ENCODE assay signal across 18 cellular contexts in genomic region chr2:216373896-216374295, GRCh38. TPM values are rescaled to one million over a fixed set of nuclear protein-coding genes. Genes with fewer than 3 reads are reported as not detected.
A peak's percentile ranks its signal among the peaks of the same experiment; 100 is the strongest.
DNase-seq lines count a peak whose midpoint lies in the region; ATAC-seq, FAIRE-seq and TF ChIP-seq lines count a peak whose summit lies in the region.
"Had no signal": no experiment of that assay in that cellular context is flagged by ENCODE, and none has a peak within 500 bp of the region (broad histone marks: within the 10 kb centered on the region; RNA-seq: fewer than 3 reads in every experiment).

No MANE protein-coding gene starts in this region.

- POLR2A ChIA-PET in A549 (lab: Yijun Ruan, JAX) (interaction anchor here (0.7 to 2.7 kb wide), 2 partner anchors 34 to 125 kb away, joined by 3 to 14 read pairs; partner anchors contain the start of gene RPL37A), PC-3 (lab: Charles Lee; ENCODE audit: unreplicated experiment) (interaction anchor here (0.7 kb wide), 1 partner anchor 320 kb away, joined by 3 read pairs; no protein-coding TSS in a partner anchor), endothelial cell of umbilical vein (lab: Charles Lee) (interaction anchor here (1.0 to 1.1 kb wide), 2 partner anchors 38 to 104 kb away, joined by 3 to 4 read pairs; partner anchors contain the start of gene SMARCAL1)

- DNase-seq in A549 (ENCODE audit: low read depth in 1 of 2, low spot score in 1 of 2) = no peak
- no peak for DNase-seq in PC-3
- no peak for DNase-seq in endothelial cell of umbilical vein (ENCODE audit: low read depth, low spot score)
- DNase-seq in mesenchymal stem cell = no peak
- DNase-seq in trophoblast cell = no peak
- DNase-seq in activated effector memory CD4-positive, alpha-beta T cell treated with anti-CD3 and anti-CD28 coated beads, Interleukin-2, amount 50 U/mL, for 16 hours = no peak
- DNase-seq in HCEC 1CT = no peak
- DNase-seq in NAMALWA (ENCODE audit: low spot score) = no peak
- DNase-seq: CD4-positive, alpha-beta memory T cell; DMS153; GF-D8; NCI-H1105; NCI-H2081; NCI-H510A; NCI-H748 treated with DMSO at 0.1 percent for 48 hours; OCI-M1 had no signal

- no TSS peak for BruUV-seq in PC-3 (replicated peaks; lab: Mats Ljungman, UMichigan)
- no TSS peak for BruUV-seq in endothelial cell of umbilical vein (replicated peaks; lab: Mats Ljungman, UMichigan)

- peaks cover 5% of the 10 kb centered on the region for H3F3A ChIP-seq in PC-3 (ENCODE audit: low read length, unreplicated experiment)

- H3K9me3 ChIP-seq in A549 (no peaks in the 10 kb centered on the region), PC-3 (ENCODE audit: low read length) (no peaks in the 10 kb centered on the region), endothelial cell of umbilical vein (replicated peaks; ENCODE audit: control insufficient read depth, insufficient read depth, low read length) (no peaks in the 10 kb centered on the region), mesenchymal stem cell (ENCODE audit: control insufficient read depth, low read length) (no peaks in the 10 kb centered on the region), trophoblast cell (ENCODE audit: insufficient read depth, low read depth, low read length) (peaks cover 2% of the 10 kb centered on the region)

- ATAC-seq in A549 = no peak
- no peak for ATAC-seq in PC-3
- ATAC-seq: K562 had no signal

- H4K91ac ChIP-seq in mesenchymal stem cell (ENCODE audit: low read length) (no peak overlapping the region), trophoblast cell (ENCODE audit: low read depth, low read length) (no peak overlapping the region)

- H3K4me1 ChIP-seq in A549 (peaks cover 36% of the 10 kb centered on the region), PC-3 (ENCODE audit: insufficient read depth, low read length) (peaks cover 25% of the 10 kb centered on the region), endothelial cell of umbilical vein (ENCODE audit: control insufficient read depth, extremely low read depth, insufficient read depth, low read length) (peaks cover 41% of the 10 kb centered on the region), mesenchymal stem cell (ENCODE audit: control insufficient read depth, insufficient read depth, low read depth, low read length) (peaks cover 17% of the 10 kb centered on the region), trophoblast cell (ENCODE audit: control insufficient read depth in 1 of 2, insufficient read depth in 2 of 2, low read length in 2 of 2) (no peaks in the 10 kb centered on the region)

- H3K14ac ChIP-seq in mesenchymal stem cell (ENCODE audit: low read length in 2 of 2) (no peak overlapping the region), trophoblast cell (ENCODE audit: low read length) (no peak overlapping the region)

- no peak overlapping the region for H3K23ac ChIP-seq in mesenchymal stem cell (ENCODE audit: low read length in 2 of 2)
- H3K23ac ChIP-seq in trophoblast cell (ENCODE audit: low read length) = no peak overlapping the region

- H3K4me3 ChIP-seq in A549 (no peak overlapping the region), PC-3 (ENCODE audit: low read length) (no peak overlapping the region), endothelial cell of umbilical vein (replicated peaks in 1 of 3; ENCODE audit: insufficient read depth in 1 of 3, low read depth in 1 of 3, low read length in 3 of 3) (no peak overlapping the region), mesenchymal stem cell (ENCODE audit: insufficient read depth in 1 of 2, low read depth in 1 of 2, low read length in 2 of 2) (no peak overlapping the region), trophoblast cell (ENCODE audit: low read depth, low read length) (no peak overlapping the region)
- H3K4me3 ChIP-seq: K562 had no signal

- H3K79me1 ChIP-seq in mesenchymal stem cell (replicated peaks; ENCODE audit: low read length, poor library complexity, severe bottlenecking) (peaks cover 2% of the 10 kb centered on the region), trophoblast cell (ENCODE audit: low read length) (no peaks in the 10 kb centered on the region)

- no peak overlapping the region for H2BK15ac ChIP-seq in mesenchymal stem cell (ENCODE audit: low read depth, poor library complexity, severe bottlenecking)

- H2AK5ac ChIP-seq in mesenchymal stem cell (ENCODE audit: low read length, severe bottlenecking) (no peak overlapping the region), trophoblast cell (ENCODE audit: low read length) (no peak overlapping the region)

- no peak overlapping the region for H2BK120ac ChIP-seq in mesenchymal stem cell (ENCODE audit: low read depth, low read length)
- H2BK120ac ChIP-seq in trophoblast cell (ENCODE audit: insufficient read depth, low read length, poor library complexity) = no peak overlapping the region

- FAIRE-seq in A549 (lab: Jason Lieb, UNC) (no peak), endothelial cell of umbilical vein (lab: Jason Lieb, UNC) (no peak)
- FAIRE-seq: K562 had no signal

- no peaks in the 10 kb centered on the region for H3K36me3 ChIP-seq in PC-3 (ENCODE audit: low read depth, low read length)
- H3K36me3 ChIP-seq in endothelial cell of umbilical vein (ENCODE audit: control insufficient read depth in 2 of 2, extremely low read depth in 1 of 2, insufficient read depth in 2 of 2, low read length in 2 of 2) = no peaks in the 10 kb centered on the region
- H3K36me3 ChIP-seq in mesenchymal stem cell (ENCODE audit: control insufficient read depth in 1 of 2, insufficient read depth in 2 of 2, low read depth in 1 of 2, low read length in 2 of 2) = no peaks in the 10 kb centered on the region
- no peaks in the 10 kb centered on the region for H3K36me3 ChIP-seq in trophoblast cell (ENCODE audit: control insufficient read depth in 1 of 2, insufficient read depth in 2 of 2, low read length in 2 of 2)

- H4K20me1 ChIP-seq in PC-3 (ENCODE audit: low read length) (no peaks in the 10 kb centered on the region), endothelial cell of umbilical vein (replicated peaks; ENCODE audit: control insufficient read depth, extremely low read depth, insufficient read depth, low read length) (no peaks in the 10 kb centered on the region)

- no peak for TF ChIP-seq RAD21 in A549 (conservative IDR thresholded peaks at IDR 0.05 in 1 of 2, IDR thresholded peaks at IDR 0.05 in 1 of 2)

- H3K18ac ChIP-seq in mesenchymal stem cell (ENCODE audit: low read depth in 1 of 2, low read length in 2 of 2) = no peak overlapping the region
- no peak overlapping the region for H3K18ac ChIP-seq in trophoblast cell (ENCODE audit: low read length)

- intact Hi-C loops in PC-3 (cut with micrococcal nuclease) = loop anchor here (5.0 to 10.0 kb wide), 2 partner anchors 57 to 129 kb away; no protein-coding TSS in a partner anchor
- intact Hi-C loops in endothelial cell of umbilical vein (cut with micrococcal nuclease) = loop anchor here (1.0 to 2.0 kb wide), 2 partner anchors 75 to 124 kb away; partner anchors contain the start of gene RPL37A

- H3K9me1 ChIP-seq in endothelial cell of umbilical vein (replicated peaks; ENCODE audit: control insufficient read depth, extremely low read depth, insufficient read depth, low read length) = no peaks in the 10 kb centered on the region

- no peaks in the 10 kb centered on the region for H3K79me2 ChIP-seq in PC-3 (ENCODE audit: low read length)
- peaks cover 16% of the 10 kb centered on the region for H3K79me2 ChIP-seq in endothelial cell of umbilical vein (ENCODE audit: control insufficient read depth, insufficient read depth, low read length)
- no peaks in the 10 kb centered on the region for H3K79me2 ChIP-seq in trophoblast cell (ENCODE audit: control insufficient read depth, insufficient read depth, low read length, poor library complexity)

- peak overlapping the region; percentile 89 for H3K4me2 ChIP-seq in A549
- H3K4me2 ChIP-seq in PC-3 (ENCODE audit: low read length) = 0 out of 2 replicates have a peak overlapping the region, but pooled peaks have one; percentile 2
- H3K4me2 ChIP-seq in endothelial cell of umbilical vein (ENCODE audit: insufficient read depth, low read length) = peak overlapping the region; percentile 94
- H3K4me2 ChIP-seq in mesenchymal stem cell (ENCODE audit: low read length, poor library complexity, severe bottlenecking) = no peak overlapping the region
- H3K4me2 ChIP-seq in trophoblast cell (ENCODE audit: low read length) = no peak overlapping the region

- no peaks in the 10 kb centered on the region for H3K27me3 ChIP-seq in PC-3 (ENCODE audit: low read length)
- no peaks in the 10 kb centered on the region for H3K27me3 ChIP-seq in endothelial cell of umbilical vein (ENCODE audit: control insufficient read depth in 2 of 2, insufficient read depth in 2 of 2, low read length in 2 of 2)
- peaks cover 5 to 21% of the 10 kb centered on the region in 2 experiments for H3K27me3 ChIP-seq in mesenchymal stem cell (ENCODE audit: control insufficient read depth in 1 of 2, insufficient read depth in 1 of 2, low read length in 2 of 2)
- peaks cover 16% of the 10 kb centered on the region for H3K27me3 ChIP-seq in trophoblast cell (ENCODE audit: insufficient read depth, low read length)

- no peak overlapping the region for H4K12ac ChIP-seq in trophoblast cell (ENCODE audit: low read depth, low read length)

- dilution Hi-C loops in endothelial cell of umbilical vein (cut with MboI; ENCODE audit: extremely low pct_ligation_motif_present, low sequenced_read_pairs) = no loop called here

- H3K9me2 ChIP-seq in PC-3 (replicated peaks; ENCODE audit: low read length) = no peaks in the 10 kb centered on the region

- H3K4ac ChIP-seq in mesenchymal stem cell (ENCODE audit: low read depth in 1 of 2, low read length in 2 of 2) = no peak overlapping the region
- H3K4ac ChIP-seq in trophoblast cell (ENCODE audit: low read depth, low read length) = no peak overlapping the region

- TF ChIP-seq POLR2A in A549 (IDR thresholded peaks at IDR 0.05; ENCODE audit: low read length) (no peak), endothelial cell of umbilical vein (IDR thresholded peaks at IDR 0.05; ENCODE audit: low read depth, low read length) (no peak)

- H3K27ac ChIP-seq in A549 (peak overlapping the region; percentile 61 to 81), PC-3 (ENCODE audit: low read length) (no peak overlapping the region; the same call in 1 of the 2 replicates), endothelial cell of umbilical vein (ENCODE audit: insufficient read depth, low read depth, low read length) (peak overlapping the region; percentile 99), mesenchymal stem cell (ENCODE audit: low read length, poor library complexity, severe bottlenecking) (peak overlapping the region; percentile 32), trophoblast cell (ENCODE audit: low read depth, low read length) (no peak overlapping the region)
- H3K27ac ChIP-seq: RWPE1 had no signal

- TF ChIP-seq EP300 in A549 (IDR thresholded peaks at IDR 0.05) = no peak

- H2BK5ac ChIP-seq in mesenchymal stem cell (ENCODE audit: low read depth, low read length, poor library complexity, severe bottlenecking) (no peak overlapping the region), trophoblast cell (ENCODE audit: low read depth, low read length, poor library complexity) (no peak overlapping the region)

- no peak overlapping the region for H2BK12ac ChIP-seq in mesenchymal stem cell (ENCODE audit: low read length in 2 of 2)
- H2BK12ac ChIP-seq in trophoblast cell (ENCODE audit: low read length) = no peak overlapping the region

- H4K8ac ChIP-seq in mesenchymal stem cell (ENCODE audit: low read length) (no peak overlapping the region), trophoblast cell (ENCODE audit: low read depth, low read length) (no peak overlapping the region)

- CTCF ChIA-PET in A549 (lab: Yijun Ruan, JAX) (interaction anchor here (0.7 to 3.2 kb wide), 6 partner anchors 10 to 35 kb away, joined by 3 to 23 read pairs (median 4); no protein-coding TSS in a partner anchor), PC-3 (lab: Charles Lee) (no interaction called here), endothelial cell of umbilical vein (lab: Charles Lee) (interaction anchor here (1.0 to 3.1 kb wide), 5 partner anchors 8 to 151 kb away, joined by 3 to 52 read pairs (median 3); no protein-coding TSS in a partner anchor)

- H3K9ac ChIP-seq in PC-3 (ENCODE audit: low read length) (no peak overlapping the region), endothelial cell of umbilical vein (replicated peaks; ENCODE audit: extremely low read depth, insufficient read depth, low read length) (no peak overlapping the region), mesenchymal stem cell (ENCODE audit: low read length) (no peak overlapping the region), trophoblast cell (ENCODE audit: low read length) (no peak overlapping the region)

- no peak overlapping the region for H2AFZ ChIP-seq in PC-3 (ENCODE audit: low read length)
- H2AFZ ChIP-seq in endothelial cell of umbilical vein (ENCODE audit: low read depth, low read length) = no peak overlapping the region
- H2AFZ ChIP-seq in mesenchymal stem cell (ENCODE audit: low read depth, low read length) = no peak overlapping the region
- no peak overlapping the region for H2AFZ ChIP-seq in trophoblast cell (ENCODE audit: insufficient read depth, low read length, poor library complexity)

- no peak for TF ChIP-seq CTCF in A549 (IDR thresholded peaks at IDR 0.05)
- no peak for TF ChIP-seq CTCF in PC-3 (conservative IDR thresholded peaks at IDR 0.05; ENCODE audit: low read depth, low read length)
- no peak for TF ChIP-seq CTCF in endothelial cell of umbilical vein (IDR thresholded peaks at IDR 0.05; ENCODE audit: extremely low read depth in 1 of 2, insufficient read depth in 1 of 2, low read depth in 1 of 2, low read length in 2 of 2)

RNA-seq across cellular contexts. Expression of gene MARCHF4, which starts 1.6 kb away (rescaled TPM):
- 1.7 TPM in 2 replicates for polyA plus RNA-seq in A549 (2011; rRNA removed)
- 4.0 and 5.2 TPM in 2 replicates for polyA plus RNA-seq in A549 (2012; cell fraction: cytosol; rRNA removed)
- polyA plus RNA-seq in A549 (2012; cell fraction: nucleus; rRNA removed) = 5.4 and 5.9 TPM in 2 replicates
- polyA plus RNA-seq in A549 (2017; fragmentation: RNase III; extraction: RNeasy Plus Mini Kit Qiagen cat#74134 plus additional on column Dnase treatment) = 6.3 to 10.1 TPM (median 9.1 TPM) in 3 replicates
- 1.9 and 2.8 TPM in 2 replicates for polyA minus RNA-seq in A549 (2011; rRNA and poly(A)+ RNA removed)
- 1.9 and 3.7 TPM in 2 replicates for total RNA-seq in PC-3 (2014; rRNA removed)
- 21.5 and 25.2 TPM in 2 replicates for total RNA-seq in endothelial cell of umbilical vein
- 11.3 and 11.7 TPM in 2 replicates for polyA plus RNA-seq in endothelial cell of umbilical vein
- 12.3 and 12.4 TPM in 2 replicates for polyA plus RNA-seq in endothelial cell of umbilical vein (2011; cell fraction: cytosol; rRNA removed)
- 7.8 and 8.5 TPM in 2 replicates for polyA plus RNA-seq in endothelial cell of umbilical vein (2011; cell fraction: nucleus; rRNA removed)
- 21.6 and 29.0 TPM in 2 replicates for polyA plus RNA-seq in endothelial cell of umbilical vein (2012)
- 10.8 and 12.8 TPM in 2 replicates for polyA minus RNA-seq in endothelial cell of umbilical vein
- polyA minus RNA-seq in endothelial cell of umbilical vein (2011; cell fraction: cytosol; rRNA and poly(A)+ RNA removed) = not detected
- 9.0 and 10.9 TPM in 2 replicates for polyA minus RNA-seq in endothelial cell of umbilical vein (2011; cell fraction: nucleus; rRNA and poly(A)+ RNA removed)
- polyA plus RNA-seq in mesenchymal stem cell (2013, experiment 1 of 2) = 2.3 TPM
- 2.3 TPM for polyA plus RNA-seq in mesenchymal stem cell (2013, experiment 2 of 2)
- polyA plus RNA-seq in trophoblast cell (2013) = 0.40 and 0.42 TPM in 2 replicates
- total RNA-seq: CD4-positive, alpha-beta memory T cell; K562 had no signal
- polyA plus RNA-seq: CD4-positive, alpha-beta memory T cell had no signal

RNA-seq across cellular contexts. Expression of gene SMARCAL1, which starts 38.4 kb away (rescaled TPM):
- polyA plus RNA-seq in A549 (2011; rRNA removed) = 28.7 and 32.2 TPM in 2 replicates
- polyA plus RNA-seq in A549 (2012; cell fraction: cytosol; rRNA removed) = 21.0 and 24.1 TPM in 2 replicates
- 20.9 and 21.5 TPM in 2 replicates for polyA plus RNA-seq in A549 (2012; cell fraction: nucleus; rRNA removed)
- 15.3 to 18.4 TPM (median 16.8 TPM) in 3 replicates for polyA plus RNA-seq in A549 (2017; fragmentation: RNase III; extraction: RNeasy Plus Mini Kit Qiagen cat#74134 plus additional on column Dnase treatment)
- 45.0 and 49.2 TPM in 2 replicates for polyA minus RNA-seq in A549 (2011; rRNA and poly(A)+ RNA removed)
- 8.3 and 17.2 TPM in 2 replicates for total RNA-seq in PC-3 (2014; rRNA removed)
- 28.2 and 30.7 TPM in 2 replicates for total RNA-seq in endothelial cell of umbilical vein
- 24.5 and 25.4 TPM in 2 replicates for polyA plus RNA-seq in endothelial cell of umbilical vein
- polyA plus RNA-seq in endothelial cell of umbilical vein (2011; cell fraction: cytosol; rRNA removed) = 27.8 and 28.6 TPM in 2 replicates
- polyA plus RNA-seq in endothelial cell of umbilical vein (2011; cell fraction: nucleus; rRNA removed) = 33.4 and 40.5 TPM in 2 replicates
- 20.7 and 22.3 TPM in 2 replicates for polyA plus RNA-seq in endothelial cell of umbilical vein (2012)
- 47.6 and 48.6 TPM in 2 replicates for polyA minus RNA-seq in endothelial cell of umbilical vein
- 7.8 TPM for polyA minus RNA-seq in endothelial cell of umbilical vein (2011; cell fraction: cytosol; rRNA and poly(A)+ RNA removed)
- polyA minus RNA-seq in endothelial cell of umbilical vein (2011; cell fraction: nucleus; rRNA and poly(A)+ RNA removed) = 66.7 and 68.1 TPM in 2 replicates
- 13.0 TPM for polyA plus RNA-seq in mesenchymal stem cell (2013, experiment 1 of 2)
- polyA plus RNA-seq in mesenchymal stem cell (2013, experiment 2 of 2) = 13.3 TPM
- 15.7 and 16.5 TPM in 2 replicates for polyA plus RNA-seq in trophoblast cell (2013)

Comparison
In these comparisons a context has a peak if more than half of its experiments do, and no peak if none do; other contexts are left out.
1. H3K27ac ChIP-seq: peak in A549 (2 of 2), endothelial cell of umbilical vein (single experiment) and mesenchymal stem cell (single experiment); none in PC-3 (single experiment) and trophoblast cell (single experiment).
2. H3K4me2 ChIP-seq: peak in A549 (single experiment), PC-3 (single experiment) and endothelial cell of umbilical vein (single experiment); none in mesenchymal stem cell (single experiment) and trophoblast cell (single experiment).